ENCODE assay signal across 9 cellular contexts in the genomic region with DNA sequence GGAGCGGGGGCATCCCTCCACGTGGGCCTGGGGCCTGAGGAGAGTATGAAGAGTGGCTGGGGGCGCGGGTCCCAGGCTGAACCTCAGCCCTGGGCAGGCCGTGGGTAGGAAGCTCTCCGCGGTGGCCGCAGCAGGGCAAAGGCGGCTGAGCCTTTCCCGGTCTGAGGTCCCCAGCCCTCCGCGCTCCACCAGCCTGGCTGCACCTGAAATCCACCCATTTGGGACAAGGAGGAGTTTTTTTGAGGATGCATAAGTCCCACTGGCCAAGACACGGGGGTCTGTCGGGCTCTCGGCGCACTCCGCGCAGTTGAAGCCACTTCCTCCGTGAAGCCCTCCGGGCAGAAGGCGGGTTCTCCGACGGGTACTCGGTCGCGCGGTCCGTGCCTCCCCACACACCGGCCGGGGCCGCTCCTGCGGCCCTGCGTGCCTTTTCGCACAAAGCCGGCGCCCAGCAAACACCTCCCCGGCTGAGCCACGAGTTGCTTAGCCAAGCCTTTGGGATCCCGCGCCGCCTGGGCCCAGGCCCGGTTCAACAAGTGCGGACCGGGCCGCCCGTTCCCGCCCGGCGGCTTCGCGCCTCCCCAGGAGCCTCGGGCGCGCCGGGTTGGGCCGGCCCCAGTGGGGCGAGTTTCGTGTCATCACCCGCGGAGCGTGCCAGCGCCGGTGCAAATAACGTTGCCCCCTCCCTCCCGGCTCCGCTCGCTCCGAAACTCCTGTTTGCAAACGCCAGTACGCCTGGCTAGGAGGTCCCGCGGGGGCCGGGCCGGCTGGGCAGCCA. TPM values are rescaled to one million over a fixed set of nuclear protein-coding genes. Genes with fewer than 3 reads are reported as not detected.
DNase-seq lines count a peak whose midpoint lies in the region; ATAC-seq and TF ChIP-seq lines count a peak whose summit lies in the region.
"Had no signal": no experiment of that assay in that cellular context is flagged by ENCODE, and none has a peak within 500 bp of the region (broad histone marks: within the 10 kb centered on the region; RNA-seq: fewer than 3 reads in every experiment).

No MANE protein-coding gene starts in this region.

- H3K4me1 ChIP-seq in heart left ventricle = peaks cover 3 to 31% (median 17%) of the 10 kb centered on the region in 12 donors
- H3K4me1 ChIP-seq in ascending aorta = peaks cover 4 to 13% of the 10 kb centered on the region in 2 donors
- H3K4me1 ChIP-seq in lower lobe of right lung = peaks cover 29% of the 10 kb centered on the region
- peaks cover 30 to 48% of the 10 kb centered on the region in 2 donors for H3K4me1 ChIP-seq in thyroid gland

- in situ Hi-C loops in KBM-7 (cut with MboI; ENCODE audit: low pct_unique_long_range_greater_than_20kb, low sequenced_read_pairs) = no loop called here

- H3K27me3 ChIP-seq in heart left ventricle = peaks cover 30 to 51% (median 39%) of the 10 kb centered on the region in 9 donors
- peaks cover 23% of the 10 kb centered on the region for H3K27me3 ChIP-seq in ascending aorta
- peaks cover 39% of the 10 kb centered on the region for H3K27me3 ChIP-seq in lower lobe of right lung (ENCODE audit: low read depth)
- H3K27me3 ChIP-seq in thyroid gland = no peaks in the 10 kb centered on the region

- DNase-seq in heart left ventricle = peak in 2 of 5 donors; percentile 24 to 57
- no peak for DNase-seq in cardiac septum (ENCODE audit: low spot score)
- DNase-seq in ascending aorta (ENCODE audit: low spot score in 2 of 2) = no peak
- DNase-seq in lower lobe of right lung = peak; percentile 59
- DNase-seq in thyroid gland = peak; percentile 68
- no peak for DNase-seq in kidney tubule cell (ENCODE audit: low spot score)
- DNase-seq in KBM-7 = no peak
- DNase-seq: hypothalamus had no signal

- H3K36me3 ChIP-seq in heart left ventricle = no peaks in the 10 kb centered on the region
- H3K36me3 ChIP-seq in ascending aorta = no peaks in the 10 kb centered on the region
- no peaks in the 10 kb centered on the region for H3K36me3 ChIP-seq in lower lobe of right lung
- no peaks in the 10 kb centered on the region for H3K36me3 ChIP-seq in thyroid gland

- TF ChIP-seq POLR2A in heart left ventricle (IDR thresholded peaks at IDR 0.05) (no peak), thyroid gland (IDR thresholded peaks at IDR 0.05) (no peak)

- TF ChIP-seq CTCF in heart left ventricle (IDR thresholded peaks at IDR 0.05) (no peak), ascending aorta (IDR thresholded peaks at IDR 0.05) (no peak), lower lobe of right lung (IDR thresholded peaks at IDR 0.05) (no peak), thyroid gland (IDR thresholded peaks at IDR 0.05) (no peak)

- intact Hi-C loops in heart left ventricle (cut with DNase I) (no loop called here), cardiac septum (cut with DNase I) (no loop called here), ascending aorta (cut with DNase I) (no loop called here), lower lobe of right lung (cut with DNase I) (no loop called here), thyroid gland (cut with DNase I) (no loop called here)

- H3K27ac ChIP-seq in heart left ventricle (no peak overlapping the region), ascending aorta (no peak overlapping the region), lower lobe of right lung (peak overlapping the region; percentile 64), thyroid gland (peak overlapping the region in 1 of 3 donors; percentile 67)

- ATAC-seq in heart left ventricle = no peak
- ATAC-seq in lower lobe of right lung = peak; percentile 12 to 39
- no peak for ATAC-seq in HG02759 (IDR thresholded peaks at IDR 0.05; ENCODE audit: unreplicated experiment)

- 7 to 34% (median 9%) methylated on average over 15 to 74 of the region's 74 CpGs for WGBS in heart left ventricle, 4 donors
- WGBS in thyroid gland, 2 donors = 24 to 73% methylated on average over 5 to 23 of the region's 74 CpGs

- peak overlapping the region in 9 of 12 donors; percentile 5 to 42 (median 18) for H3K4me3 ChIP-seq in heart left ventricle
- peak overlapping the region; percentile 38 to 50 for H3K4me3 ChIP-seq in ascending aorta
- H3K4me3 ChIP-seq in lower lobe of right lung = peak overlapping the region; percentile 48
- H3K4me3 ChIP-seq in thyroid gland (replicated peaks in 1 of 3) = peak overlapping the region in 1 of 3 donors; percentile 33

- no peaks in the 10 kb centered on the region for H3K9me3 ChIP-seq in heart left ventricle
- H3K9me3 ChIP-seq in ascending aorta = no peaks in the 10 kb centered on the region
- H3K9me3 ChIP-seq in lower lobe of right lung = no peaks in the 10 kb centered on the region
- no peaks in the 10 kb centered on the region for H3K9me3 ChIP-seq in thyroid gland

RNA-seq across cellular contexts. Expression of gene OVOL1, which starts 0.7 kb away (rescaled TPM):
- not detected for total RNA-seq in heart left ventricle
- not detected for polyA plus RNA-seq in heart left ventricle
- not detected for total RNA-seq in cardiac septum
- total RNA-seq in ascending aorta = not detected
- 0.89 TPM for total RNA-seq in lower lobe of right lung
- total RNA-seq in thyroid gland = 1 to 10 TPM; 1.1 to 6.6 (median 5.2) TPM

RNA-seq across cellular contexts. Expression of gene AP5B1, which starts 5.4 kb away (rescaled TPM):
- total RNA-seq in heart left ventricle = 10 to 100 TPM in 2 of 9 donors, 1 to 10 TPM in 7; 5.4 to 17.7 (median 8.7) TPM
- 1 to 10 TPM; 4.4 to 9.5 TPM for polyA plus RNA-seq in heart left ventricle
- total RNA-seq in cardiac septum = 8.7 TPM
- 31.8 TPM for total RNA-seq in ascending aorta
- total RNA-seq in lower lobe of right lung = 46.3 TPM
- total RNA-seq in thyroid gland = 10 to 100 TPM; 21.8 to 43.2 (median 25.3) TPM

RNA-seq across cellular contexts. Expression of gene SNX32, which starts 47.6 kb away (rescaled TPM):
- total RNA-seq in heart left ventricle = under 1 TPM in 4 of 9 donors, not detected in 5; 0.13 to 0.52 (median 0.37) TPM
- polyA plus RNA-seq in heart left ventricle = under 1 TPM; 0.11 to 0.54 TPM
- total RNA-seq in cardiac septum = 0.54 TPM
- total RNA-seq in ascending aorta = not detected
- 0.47 TPM for total RNA-seq in lower lobe of right lung
- under 1 TPM in 1 of 4 donors, not detected in 3; 0.45 TPM for total RNA-seq in thyroid gland

Comparison
In these comparisons a context has a peak if more than half of its experiments do, and no peak if none do; other contexts are left out.
1. ATAC-seq: peak in lower lobe of right lung (2 of 2); none in heart left ventricle (0 of 4) and HG02759 (single experiment).
2. DNase-seq: peak in lower lobe of right lung (single experiment) and thyroid gland (2 of 2); none in cardiac septum (single experiment), ascending aorta (0 of 2), kidney tubule cell (single experiment) and KBM-7 (single experiment).